In the genomic region with DNA sequence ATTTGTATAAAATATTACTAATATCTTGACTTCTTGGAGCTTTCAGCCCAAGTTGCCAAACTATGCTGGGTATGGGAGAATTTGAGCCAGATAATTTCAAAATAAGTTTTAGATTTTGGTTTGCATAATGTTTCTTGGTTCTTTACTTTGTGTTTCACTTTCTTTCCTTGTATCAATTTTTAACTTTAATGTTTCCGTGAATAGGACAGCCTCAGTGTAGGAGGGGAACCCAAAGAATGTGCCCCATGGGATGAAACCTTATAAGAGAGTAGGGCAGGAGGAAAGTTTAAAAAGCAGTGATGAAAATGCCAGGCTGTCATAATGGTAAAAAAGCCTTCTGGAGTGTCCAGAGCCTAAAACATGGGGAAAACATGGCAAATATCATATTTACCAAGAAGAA, we compare ENCODE assay signal across 15 cellular contexts.
DNase-seq lines count a peak whose midpoint lies in the region; ATAC-seq and TF ChIP-seq lines count a peak whose summit lies in the region.
"Had no signal": no experiment of that assay in that cellular context is flagged by ENCODE, and none has a peak within 500 bp of the region (broad histone marks: within the 10 kb centered on the region; RNA-seq: fewer than 3 reads in every experiment).

No MANE protein-coding gene starts in this region.

- TF ChIP-seq CTCF in OCI-LY7 (conservative IDR thresholded peaks at IDR 0.05; ENCODE audit: low read length) = no peak

- no peaks in the 10 kb centered on the region for H3K79me2 ChIP-seq in OCI-LY7 (ENCODE audit: insufficient read depth, low read depth, low read length)

- no peaks in the 10 kb centered on the region for H3K36me3 ChIP-seq in OCI-LY7 (ENCODE audit: insufficient read depth, low read length)
- H3K36me3 ChIP-seq: BLaER1 had no signal

- H3K4me3 ChIP-seq in OCI-LY7 (ENCODE audit: low read depth, low read length, poor library complexity, severe bottlenecking) = no peak overlapping the region
- H3K4me3 ChIP-seq: BLaER1, dorsolateral prefrontal cortex had no signal

- no peaks in the 10 kb centered on the region for H4K20me1 ChIP-seq in OCI-LY7 (ENCODE audit: insufficient read depth, low read length)
- H4K20me1 ChIP-seq: BLaER1 had no signal

- no peak overlapping the region for H3K4me2 ChIP-seq in OCI-LY7 (ENCODE audit: low read length)
- H3K4me2 ChIP-seq: BLaER1 had no signal

- no peaks in the 10 kb centered on the region for H3K9me2 ChIP-seq in OCI-LY7 (ENCODE audit: insufficient read depth, low read length)

- H3K27ac ChIP-seq in OCI-LY7 (ENCODE audit: low read depth, low read length, poor library complexity, severe bottlenecking) = no peak overlapping the region
- H3K27ac ChIP-seq: BLaER1, dorsolateral prefrontal cortex had no signal

- H3K4me1 ChIP-seq in OCI-LY7 (ENCODE audit: insufficient read depth, low read length, poor library complexity, severe bottlenecking) = no peaks in the 10 kb centered on the region
- H3K4me1 ChIP-seq: BLaER1 had no signal

- peak; percentile 20 for DNase-seq in myocyte (ENCODE audit: low read depth)
- DNase-seq in NCI-H187 treated with DMSO at 0.1 percent for 48 hours (lab: John Stamatoyannopoulos, UW) = no peak
- DNase-seq in OCI-LY7 (ENCODE audit: low spot score) = no peak
- no peak for DNase-seq in NAMALWA (ENCODE audit: low spot score)
- DNase-seq: activated CD4-positive, alpha-beta T cell treated with anti-CD3 and anti-CD28 coated beads for 48 hours; amygdala; dorsolateral prefrontal cortex; NCI-H1092 treated with DMSO at 0.1 percent for 48 hours; substantia nigra had no signal

- CTCF ChIA-PET in OCI-LY7 (lab: Charles Lee; ENCODE audit: unreplicated experiment) = no interaction called here

- no peak overlapping the region for H2AFZ ChIP-seq in OCI-LY7 (ENCODE audit: low read length)

- peak; percentile 33 for ATAC-seq in GM19023 (IDR thresholded peaks at IDR 0.05; ENCODE audit: unreplicated experiment)
- ATAC-seq in GM21825 (IDR thresholded peaks at IDR 0.05; ENCODE audit: unreplicated experiment) = peak; percentile 28
- ATAC-seq in HG03196 (IDR thresholded peaks at IDR 0.05; ENCODE audit: unreplicated experiment) = peak; percentile 51
- ATAC-seq in GM21515 (IDR thresholded peaks at IDR 0.05; ENCODE audit: unreplicated experiment) = no peak
- ATAC-seq: HepG2 had no signal

- POLR2A ChIA-PET in OCI-LY7 (lab: Charles Lee) = interaction anchor here (0.6 kb wide), 1 partner anchor 214 kb away, joined by 6 read pairs; no protein-coding TSS in a partner anchor

- no TSS peak for BruUV-seq in OCI-LY7 (replicated peaks; lab: Mats Ljungman, UMichigan)

- intact Hi-C loops in OCI-LY7 (cut with micrococcal nuclease; ENCODE audit: unreplicated experiment) = no loop called here

- no peaks in the 10 kb centered on the region for H3K9me3 ChIP-seq in OCI-LY7 (ENCODE audit: low read length)
- H3K9me3 ChIP-seq: BLaER1 had no signal
